Comparison of ENCODE assay signal across 8 cellular contexts in the genomic region with DNA sequence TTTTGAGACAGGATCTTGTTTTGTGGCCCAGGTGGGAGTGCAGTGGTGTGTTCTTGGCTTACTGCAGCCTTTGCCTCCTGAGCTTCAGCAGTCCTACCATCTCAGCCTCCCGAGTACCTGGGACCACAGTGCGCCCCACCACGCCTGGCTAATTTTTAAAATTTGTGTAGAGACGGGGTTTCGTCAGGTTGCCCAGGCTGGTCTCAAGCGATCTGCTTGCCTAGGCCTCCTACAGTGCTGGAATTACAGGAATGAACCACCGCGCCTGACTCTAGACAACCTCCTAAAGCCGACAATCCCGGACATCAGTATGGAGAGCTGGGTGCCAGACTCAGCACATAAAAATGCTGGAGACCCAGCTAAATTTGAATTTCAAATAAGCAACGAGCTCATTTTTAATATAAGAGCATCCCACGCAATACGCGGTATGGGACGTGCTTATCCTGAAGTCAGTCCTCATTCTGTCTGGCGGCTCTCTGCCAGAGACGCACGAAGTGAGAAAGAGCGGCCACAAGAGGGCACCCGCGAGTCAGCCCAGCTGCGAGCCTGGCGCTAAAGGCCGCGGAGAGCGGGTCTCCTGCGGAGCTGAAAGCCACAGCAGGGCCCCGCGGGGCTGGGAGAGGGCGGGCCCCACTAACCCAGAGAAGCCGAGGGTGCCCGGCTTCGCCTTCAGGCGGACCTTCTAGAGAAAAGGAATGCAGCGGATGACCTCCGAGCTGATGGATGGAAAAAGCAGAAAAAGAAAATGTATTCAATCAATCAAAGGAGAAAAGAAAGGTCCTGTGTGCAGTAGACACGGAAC. TPM values are rescaled to one million over a fixed set of nuclear protein-coding genes. Genes with fewer than 3 reads are reported as not detected.
DNase-seq lines count a peak whose midpoint lies in the region; ATAC-seq and TF ChIP-seq lines count a peak whose summit lies in the region.

No MANE protein-coding gene starts in this region.

- H4K20me1 ChIP-seq in OCI-LY1 (ENCODE audit: insufficient read depth, low read length), result no peaks in the 10 kb centered on the region

- H2AFZ ChIP-seq in OCI-LY1 (ENCODE audit: low read length), result no peak overlapping the region

- H3K4me1 ChIP-seq in OCI-LY1 (ENCODE audit: insufficient read depth, low read length, severe bottlenecking), result peaks cover 11% of the 10 kb centered on the region

- H3K4me2 ChIP-seq in OCI-LY1 (ENCODE audit: low read length), result peak overlapping the region; percentile 22; the same call in 1 of the 2 replicates

- peak overlapping the region in 3 of 6 donors; percentile 11 to 47 (median 44) for H3K27ac Mint-ChIP-seq in naive B cell
- H3K27ac Mint-ChIP-seq in stimulated activated effector memory CD8-positive, alpha-beta T cell treated with anti-CD3 and anti-CD28 coated beads, Interleukin-12 subunit alpha, Interleukin-12 subunit beta, amount 100 ng/mL, for 72 hours, result no peak overlapping the region

- peak; percentile 82 for ATAC-seq in GM19455 (IDR thresholded peaks at IDR 0.05; ENCODE audit: unreplicated experiment)
- peak; percentile 88 to 92 for ATAC-seq in naive B cell (ENCODE audit: low read depth in 2 of 2)
- peak; percentile 92 for ATAC-seq in stimulated activated effector memory CD8-positive, alpha-beta T cell treated with anti-CD3 and anti-CD28 coated beads, Interleukin-12 subunit alpha, Interleukin-12 subunit beta, amount 100 ng/mL, for 72 hours

- no peaks in the 10 kb centered on the region for H3K9me2 ChIP-seq in OCI-LY1 (ENCODE audit: low read depth, low read length)

- peak overlapping the region; percentile 8 to 83 (median 65) for H3K4me3 Mint-ChIP-seq in naive B cell
- H3K4me3 Mint-ChIP-seq in stimulated activated effector memory CD8-positive, alpha-beta T cell treated with anti-CD3 and anti-CD28 coated beads, Interleukin-12 subunit alpha, Interleukin-12 subunit beta, amount 100 ng/mL, for 72 hours, result peak overlapping the region; percentile 65

- peaks cover 21 to 27% (median 25%) of the 10 kb centered on the region in 3 donors for H3K4me1 Mint-ChIP-seq in naive B cell
- H3K4me1 Mint-ChIP-seq in stimulated activated effector memory CD8-positive, alpha-beta T cell treated with anti-CD3 and anti-CD28 coated beads, Interleukin-12 subunit alpha, Interleukin-12 subunit beta, amount 100 ng/mL, for 72 hours, result peaks cover 15% of the 10 kb centered on the region

- H3K36me3 Mint-ChIP-seq in naive B cell, result peaks cover 0 to 14% of the 10 kb centered on the region in 2 donors
- H3K36me3 Mint-ChIP-seq in stimulated activated effector memory CD8-positive, alpha-beta T cell treated with anti-CD3 and anti-CD28 coated beads, Interleukin-12 subunit alpha, Interleukin-12 subunit beta, amount 100 ng/mL, for 72 hours, result no peaks in the 10 kb centered on the region

- H3K4me3 ChIP-seq in OCI-LY1 (ENCODE audit: low read depth, low read length, poor library complexity, severe bottlenecking) (no peak overlapping the region), epithelial cell of proximal tubule (ENCODE audit: low read depth, low read length) (peak overlapping the region; percentile 46)

- no peak overlapping the region for H3K27ac ChIP-seq in OCI-LY1 (ENCODE audit: low read depth, low read length, poor library complexity, severe bottlenecking)

- H3K79me2 ChIP-seq in OCI-LY1 (ENCODE audit: insufficient read depth, low read length), result no peaks in the 10 kb centered on the region

- no peaks in the 10 kb centered on the region for H3F3A ChIP-seq in OCI-LY1 (ENCODE audit: insufficient read depth, low read length)

- no peak overlapping the region for H3K9ac ChIP-seq in OCI-LY1 (ENCODE audit: low read length)

- DNase-seq in COR-L47 (lab: John Stamatoyannopoulos, UW), result peak; percentile 50
- DNase-seq in HPDE6-E6E7 (ENCODE audit: extremely low spot score), result peak; percentile 66
- DNase-seq in activated CD8-positive, alpha-beta memory T cell treated with anti-CD3 and anti-CD28 coated beads, Interleukin-2, amount 50 U/mL, for 48 hours, result peak; percentile 98
- DNase-seq in epithelial cell of proximal tubule (ENCODE audit: low read depth), result no peak
- peak; percentile 81 for DNase-seq in naive B cell
- peak; percentile 82 to 91 for DNase-seq in stimulated activated effector memory CD8-positive, alpha-beta T cell treated with anti-CD3 and anti-CD28 coated beads, Interleukin-12 subunit alpha, Interleukin-12 subunit beta, amount 100 ng/mL, for 72 hours (ENCODE audit: low spot score in 2 of 2)

- TF ChIP-seq CTCF in OCI-LY1 (IDR thresholded peaks at IDR 0.05; ENCODE audit: low read length) (peak; percentile 89), epithelial cell of proximal tubule (conservative IDR thresholded peaks at IDR 0.05; ENCODE audit: low read depth, low read length) (peak; percentile 95)

- no peaks in the 10 kb centered on the region for H3K9me3 ChIP-seq in OCI-LY1 (ENCODE audit: low read length)

- H3K27me3 ChIP-seq in OCI-LY1 (ENCODE audit: insufficient read depth, low read length), result peaks cover 9% of the 10 kb centered on the region

- peaks cover 0 to 4% (median 0%) of the 10 kb centered on the region in 7 donors for H3K9me3 Mint-ChIP-seq in naive B cell
- no peaks in the 10 kb centered on the region for H3K9me3 Mint-ChIP-seq in stimulated activated effector memory CD8-positive, alpha-beta T cell treated with anti-CD3 and anti-CD28 coated beads, Interleukin-12 subunit alpha, Interleukin-12 subunit beta, amount 100 ng/mL, for 72 hours

- H3K36me3 ChIP-seq in OCI-LY1 (ENCODE audit: insufficient read depth, low read length), result no peaks in the 10 kb centered on the region

- H3K27me3 Mint-ChIP-seq in naive B cell, result peaks cover 31 to 77% (median 62%) of the 10 kb centered on the region in 3 donors

RNA-seq across cellular contexts. Expression of gene CALY, which starts 7.1 kb away (rescaled TPM):
- total RNA-seq in epithelial cell of proximal tubule, result 1.5 TPM in 1 of 2 replicates, not detected in the other
- polyA plus RNA-seq in naive B cell (ENCODE audit: low read depth in 6 of 6), result not detected

RNA-seq across cellular contexts. Expression of gene PRAP1, which starts 17.6 kb away (rescaled TPM):
- not detected in 2 replicates for total RNA-seq in epithelial cell of proximal tubule
- not detected for polyA plus RNA-seq in naive B cell (ENCODE audit: low read depth in 6 of 6)

RNA-seq across cellular contexts. Expression of gene ZNF511, which starts 20.9 kb away (rescaled TPM):
- 28.8 and 59.6 TPM in 2 replicates for total RNA-seq in epithelial cell of proximal tubule
- polyA plus RNA-seq in naive B cell (ENCODE audit: low read depth in 6 of 6), result 10 to 100 TPM; 60.6 to 86.0 (median 75.6) TPM

RNA-seq across cellular contexts. Expression of gene TUBGCP2, which starts 20.9 kb away (rescaled TPM):
- total RNA-seq in epithelial cell of proximal tubule, result 35.2 and 68.9 TPM in 2 replicates
- polyA plus RNA-seq in naive B cell (ENCODE audit: low read depth in 6 of 6), result 10 to 100 TPM; 19.6 to 36.2 (median 25.9) TPM

RNA-seq across cellular contexts. Expression of gene FUOM, which starts 28.2 kb away (rescaled TPM):
- total RNA-seq in epithelial cell of proximal tubule, result 57.2 and 75.5 TPM in 2 replicates
- polyA plus RNA-seq in naive B cell (ENCODE audit: low read depth in 6 of 6), result 10 to 100 TPM; 31.3 to 46.5 (median 42.0) TPM
